Comparison of ENCODE assay signal across 16 cellular contexts in genomic region chr7:98568891-98569290, GRCh38. TPM values are rescaled to one million over a fixed set of nuclear protein-coding genes. Genes with fewer than 3 reads are reported as not detected.
DNase-seq lines count a peak whose midpoint lies in the region; ATAC-seq and TF ChIP-seq lines count a peak whose summit lies in the region.
"Had no signal": no experiment of that assay in that cellular context is flagged by ENCODE, and none has a peak within 500 bp of the region (broad histone marks: within the 10 kb centered on the region; RNA-seq: fewer than 3 reads in every experiment).

No MANE protein-coding gene starts in this region.

- H3K36me3 Mint-ChIP-seq in glutamatergic neuron (ENCODE audit: unreplicated experiment) (peaks cover 16% of the 10 kb centered on the region), T-helper 17 cell (ENCODE audit: low read depth) (peaks cover 2% of the 10 kb centered on the region)
- H3K36me3 Mint-ChIP-seq: activated naive CD4-positive, alpha-beta T cell treated with anti-CD3 and anti-CD28 coated beads, Interleukin-2, amount 50 U/mL, for 24 hours; brain; CD14-positive monocyte had no signal

- peak; percentile 40 for DNase-seq in NCI-H2227 (lab: John Stamatoyannopoulos, UW; ENCODE audit: unreplicated experiment)
- DNase-seq in NCI-H2227 treated with DMSO at 0.1 percent for 48 hours (lab: John Stamatoyannopoulos, UW): no peak
- DNase-seq in RWPE2 (ENCODE audit: low spot score): no peak
- DNase-seq in glutamatergic neuron: peak; percentile 46
- DNase-seq in substantia nigra (lab: John Stamatoyannopoulos, UW): peak in 20 of 49 donors; percentile 3 to 33 (median 14)
- DNase-seq in T-helper 17 cell: no peak
- DNase-seq in activated CD4-positive, CD25-positive, alpha-beta regulatory T cell treated with anti-CD3 and anti-CD28 coated beads, Interleukin-2, amount 50 U/mL, for 72 hours: no peak
- DNase-seq: activated CD4-positive, alpha-beta T cell treated with anti-CD3 and anti-CD28 coated beads, Interleukin-2, amount 50 U/mL, for 48 hours; activated T-cell treated with anti-CD3 and anti-CD28 coated beads, Interleukin-2, amount 50 U/mL, for 24 hours; mesenchymal stem cell; NCI-H187; Peyer's patch had no signal

- H3K9me3 Mint-ChIP-seq in glutamatergic neuron (ENCODE audit: unreplicated experiment): peaks cover 29% of the 10 kb centered on the region

- H3K27me3 ChIP-seq in RWPE2 (ENCODE audit: insufficient read depth, poor library complexity, severe bottlenecking): no peaks in the 10 kb centered on the region
- H3K27me3 ChIP-seq: Peyer's patch had no signal

- ATAC-seq in RWPE2 (ENCODE audit: low read depth) (no peak), T-helper 17 cell (no peak), HG02870 (IDR thresholded peaks at IDR 0.05; ENCODE audit: unreplicated experiment) (no peak)

- no peaks in the 10 kb centered on the region for H3K36me3 ChIP-seq in RWPE2 (ENCODE audit: low read depth)
- H3K36me3 ChIP-seq: Peyer's patch had no signal

- H3K4me1 ChIP-seq in RWPE2 (ENCODE audit: insufficient read depth, poor library complexity, severe bottlenecking): peaks cover 22% of the 10 kb centered on the region
- H3K4me1 ChIP-seq: Peyer's patch had no signal

- H3K9me3 ChIP-seq in RWPE2 (ENCODE audit: severe bottlenecking): no peaks in the 10 kb centered on the region
- no peaks in the 10 kb centered on the region for H3K9me3 ChIP-seq in T-helper 17 cell (ENCODE audit: control insufficient read depth, low read length, poor library complexity, severe bottlenecking)

- H3K4me1 Mint-ChIP-seq in glutamatergic neuron (ENCODE audit: low read depth, unreplicated experiment): peaks cover 39% of the 10 kb centered on the region
- H3K4me1 Mint-ChIP-seq in T-helper 17 cell: no peaks in the 10 kb centered on the region
- H3K4me1 Mint-ChIP-seq: activated naive CD4-positive, alpha-beta T cell treated with anti-CD3 and anti-CD28 coated beads, Interleukin-2, amount 50 U/mL, for 24 hours; CD14-positive monocyte had no signal

- TF ChIP-seq CTCF in RWPE2 (IDR thresholded peaks at IDR 0.05; ENCODE audit: poor library complexity, severe bottlenecking): no peak
- TF ChIP-seq CTCF in glutamatergic neuron (IDR thresholded peaks at IDR 0.05; ENCODE audit: partially characterized antibody, unreplicated experiment): no peak

- H3K27ac Mint-ChIP-seq in glutamatergic neuron (ENCODE audit: unreplicated experiment) (peak overlapping the region; percentile 99), T-helper 17 cell (no peak overlapping the region)
- H3K27ac Mint-ChIP-seq: activated naive CD4-positive, alpha-beta T cell treated with anti-CD3 and anti-CD28 coated beads, Interleukin-2, amount 50 U/mL, for 24 hours; activated T-cell treated with anti-CD3 and anti-CD28 coated beads, Interleukin-2, amount 50 U/mL, for 24 hours had no signal

- H3K4me3 Mint-ChIP-seq in glutamatergic neuron (ENCODE audit: unreplicated experiment): peak overlapping the region; percentile 68
- no peak overlapping the region for H3K4me3 Mint-ChIP-seq in T-helper 17 cell
- H3K4me3 Mint-ChIP-seq: activated naive CD4-positive, alpha-beta T cell treated with anti-CD3 and anti-CD28 coated beads, Interleukin-2, amount 50 U/mL, for 24 hours; activated T-cell treated with anti-CD3 and anti-CD28 coated beads, Interleukin-2, amount 50 U/mL, for 24 hours; brain; CD14-positive monocyte had no signal

- H3K27ac ChIP-seq in RWPE2 (ENCODE audit: poor library complexity, severe bottlenecking) (peak overlapping the region; percentile 18), substantia nigra (ENCODE audit: low read depth, low read length, poor library complexity, severe bottlenecking) (peak overlapping the region; percentile 89)
- H3K27ac ChIP-seq: Peyer's patch had no signal

- H3K27me3 Mint-ChIP-seq in glutamatergic neuron (ENCODE audit: unreplicated experiment): peaks cover 14% of the 10 kb centered on the region
- H3K27me3 Mint-ChIP-seq in T-helper 17 cell: no peaks in the 10 kb centered on the region
- H3K27me3 Mint-ChIP-seq: brain had no signal

- no peak overlapping the region for H3K4me3 ChIP-seq in RWPE2 (ENCODE audit: severe bottlenecking)
- H3K4me3 ChIP-seq: Peyer's patch had no signal

RNA-seq across cellular contexts. Expression of gene NPTX2, which starts 48.2 kb away (rescaled TPM):
- 81.2 TPM for total RNA-seq in glutamatergic neuron (ENCODE audit: unreplicated experiment)
- total RNA-seq in T-helper 17 cell: not detected

Comparison
In these comparisons a context has a peak if more than half of its experiments do, and no peak if none do; other contexts are left out.
1. DNase-seq: peak in NCI-H2227 (single experiment) and glutamatergic neuron (single experiment); none in NCI-H2227 treated with DMSO at 0.1 percent for 48 hours (single experiment), RWPE2 (single experiment), T-helper 17 cell (0 of 3) and activated CD4-positive, CD25-positive, alpha-beta regulatory T cell treated with anti-CD3 and anti-CD28 coated beads, Interleukin-2, amount 50 U/mL, for 72 hours (single experiment).
2. RNA of gene NPTX2, which starts 48.2 kb away (total RNA-seq): 81.2 TPM in glutamatergic neuron (single experiment); not detected in T-helper 17 cell; every median in the first group is over 10 times any median in the second.